ENCODE assay signal across 16 cellular contexts in the genomic region with DNA sequence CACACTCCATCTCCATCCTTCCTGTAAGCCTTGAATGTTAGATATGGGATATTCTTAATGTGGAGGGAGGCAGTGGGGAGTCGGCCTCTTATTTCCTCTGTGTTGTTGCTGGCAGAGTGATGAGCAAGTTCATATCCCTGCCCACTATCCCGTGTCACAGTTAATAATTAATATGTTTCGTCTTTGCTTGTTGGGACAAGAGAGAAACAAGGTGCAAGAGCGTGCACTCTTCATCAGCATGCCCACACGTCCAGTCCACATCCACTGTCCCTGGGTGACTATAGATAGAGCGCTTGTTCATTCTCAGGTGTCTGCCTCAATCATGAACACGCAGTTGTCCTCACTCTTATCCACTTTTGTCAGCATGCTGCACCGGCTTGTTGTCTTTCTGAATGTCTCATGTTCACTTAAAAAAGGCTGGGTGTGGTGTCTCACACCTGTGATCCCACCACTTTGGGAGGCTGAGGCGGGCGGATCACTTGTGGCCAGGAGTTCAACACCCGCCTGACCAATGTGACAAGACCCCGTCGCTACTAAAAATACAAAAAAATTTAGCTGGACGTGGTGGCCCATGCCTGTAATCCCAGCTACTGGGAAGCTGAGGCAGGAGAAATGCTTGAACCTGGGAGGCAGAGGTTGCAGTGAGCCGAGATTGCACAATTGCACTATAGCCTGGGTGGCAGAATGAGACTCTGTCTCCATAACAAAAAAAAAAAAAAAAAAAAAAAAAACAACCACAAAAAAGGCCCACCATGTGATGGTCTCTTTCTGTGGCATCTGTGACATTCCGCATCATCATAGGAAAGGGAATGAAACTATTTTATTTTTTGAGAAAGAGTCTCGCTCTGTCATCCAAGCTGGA. TPM values are rescaled to one million over a fixed set of nuclear protein-coding genes. Genes with fewer than 3 reads are reported as not detected.
A peak's percentile ranks its signal among the peaks of the same experiment; 100 is the strongest.
DNase-seq lines count a peak whose midpoint lies in the region; ATAC-seq, FAIRE-seq and TF ChIP-seq lines count a peak whose summit lies in the region.
"Had no signal": no experiment of that assay in that cellular context is flagged by ENCODE, and none has a peak within 500 bp of the region (broad histone marks: within the 10 kb centered on the region; RNA-seq: fewer than 3 reads in every experiment).

No MANE protein-coding gene starts in this region.

- intact Hi-C loops in K562 (cut with micrococcal nuclease), result no loop called here
- intact Hi-C loops in HepG2 (cut with micrococcal nuclease; ENCODE audit: unreplicated experiment), result loop anchor here (5.0 kb wide), 1 partner anchor 37 kb away; no protein-coding TSS in a partner anchor
- intact Hi-C loops in aorta (cut with DNase I), result no loop called here
- intact Hi-C loops in kidney (cut with DNase I), result no loop called here

- H3K9me3 ChIP-seq in K562 (replicated peaks; ENCODE audit: control insufficient read depth, insufficient read depth, low read depth, low read length) (no peaks in the 10 kb centered on the region), HepG2 (ENCODE audit: low read length) (no peaks in the 10 kb centered on the region), aorta (ENCODE audit: control insufficient read depth, low read length) (no peaks in the 10 kb centered on the region), kidney (ENCODE audit: control insufficient read depth in 1 of 2, low read length in 2 of 2) (no peaks in the 10 kb centered on the region)
- H3K9me3 ChIP-seq: BE2C had no signal

- POLR2A ChIA-PET in K562 (lab: Yijun Ruan, JAX), result no interaction called here
- POLR2A ChIA-PET in HepG2 (lab: Yijun Ruan, JAX), result interaction anchor here (0.7 to 0.8 kb wide), 2 partner anchors 18 to 1202 kb away, joined by 3 to 5 read pairs; no protein-coding TSS in a partner anchor

- TF ChIP-seq RAD21 in K562 (CRISPR knock-in tag; conservative IDR thresholded peaks at IDR 0.05 in 1 of 2, IDR thresholded peaks at IDR 0.05 in 1 of 2) (no peak), HepG2 (CRISPR knock-in tag; IDR thresholded peaks at IDR 0.05) (no peak)

- DNase-seq in ACHN, result peak; percentile 47
- no peak for DNase-seq in K562 (ENCODE audit: extremely low read depth in 1 of 4, low spot score in 3 of 4)
- peak; percentile 58 for DNase-seq in HepG2 (ENCODE audit: low spot score)
- DNase-seq in renal cortical epithelial cell (ENCODE audit: low read depth), result peak; percentile 51
- no peak for DNase-seq in aorta
- no peak for DNase-seq in kidney
- DNase-seq: BE2C; CD4-positive, alpha-beta memory T cell; DMS153; GF-D8 had no signal

- TF ChIP-seq CTCF in K562 (IDR thresholded peaks at IDR 0.05 in 2 of 3, conservative IDR thresholded peaks at IDR 0.05 in 1 of 3; ENCODE audit: insufficient read depth in 2 of 3, low read depth in 1 of 3, low read length in 3 of 3), result no peak
- TF ChIP-seq CTCF in HepG2 (CRISPR knock-in tag; IDR thresholded peaks at IDR 0.05), result no peak
- no peak for TF ChIP-seq CTCF in kidney (IDR thresholded peaks at IDR 0.05; ENCODE audit: borderline replicate concordance, extremely low read depth, insufficient read depth)

- in situ Hi-C loops in ACHN (cut with HindIII; ENCODE audit: low pct_ligation_motif_present, low pct_unique_long_range_greater_than_20kb, low sequenced_read_pairs) (no loop called here), K562 (cut with MboI) (no loop called here), HepG2 (cut with HindIII; ENCODE audit: extremely low pct_ligation_motif_present, low pct_unique_long_range_greater_than_20kb) (loop anchor here (5.0 kb wide), 1 partner anchor 62 kb away; no protein-coding TSS in a partner anchor)

- no TSS peak for BruUV-seq in K562 (replicated peaks; lab: Mats Ljungman, UMichigan)
- BruUV-seq in HepG2 (replicated peaks; lab: Mats Ljungman, UMichigan), result no TSS peak

- ATAC-seq in K562 (no peak), HepG2 (peak; percentile 64), HG02870 (IDR thresholded peaks at IDR 0.05; ENCODE audit: unreplicated experiment) (no peak), aorta (ENCODE audit: low FRiP score) (no peak)
- ATAC-seq: HCT116 had no signal

- H3K27ac ChIP-seq in K562 (ENCODE audit: extremely low read depth, low read depth, low read length), result no peak overlapping the region
- H3K27ac ChIP-seq in HepG2 (ENCODE audit: extremely low read length, insufficient read depth, low read length), result peak overlapping the region; percentile 41
- no peak overlapping the region for H3K27ac ChIP-seq in aorta (ENCODE audit: low read depth in 1 of 2, low read length in 2 of 2)
- no peak overlapping the region for H3K27ac ChIP-seq in kidney (ENCODE audit: low read depth in 2 of 2, low read length in 2 of 2)
- H3K27ac ChIP-seq: C4-2B, KMS-11 had no signal

- no peaks in the 10 kb centered on the region for H4K20me1 ChIP-seq in K562 (replicated peaks; ENCODE audit: control insufficient read depth, insufficient read depth, low read length)
- H4K20me1 ChIP-seq in HepG2 (ENCODE audit: insufficient read depth, low read length), result no peaks in the 10 kb centered on the region

- H3K36me3 ChIP-seq in K562 (ENCODE audit: control insufficient read depth, insufficient read depth, low read length) (no peaks in the 10 kb centered on the region), HepG2 (replicated peaks in 1 of 2; ENCODE audit: control insufficient read depth in 1 of 2, insufficient read depth in 2 of 2, low read length in 2 of 2) (no peaks in the 10 kb centered on the region; a peak in 2 of 5 replicates), aorta (ENCODE audit: control insufficient read depth in 1 of 2, insufficient read depth in 2 of 2, low read length in 1 of 2) (no peaks in the 10 kb centered on the region), kidney (ENCODE audit: control insufficient read depth in 1 of 2, insufficient read depth in 2 of 2, low read length in 2 of 2) (no peaks in the 10 kb centered on the region)
- H3K36me3 ChIP-seq: BE2C had no signal

- no peak overlapping the region for H3K4me3 ChIP-seq in K562
- H3K4me3 ChIP-seq in HepG2 (replicated peaks in 1 of 3; ENCODE audit: insufficient read depth in 1 of 3, low read depth in 2 of 3, low read length in 3 of 3), result no peak overlapping the region
- no peak overlapping the region for H3K4me3 ChIP-seq in aorta (ENCODE audit: low read length in 2 of 2)
- H3K4me3 ChIP-seq in kidney (ENCODE audit: low read length in 2 of 2), result no peak overlapping the region

- TF ChIP-seq POLR2A in K562 (conservative IDR thresholded peaks at IDR 0.05), result no peak
- TF ChIP-seq POLR2A in HepG2 (IDR thresholded peaks at IDR 0.05; ENCODE audit: insufficient read depth in 1 of 2, low read depth in 2 of 2, low read length in 2 of 2), result peak; percentile 34 to 53; a peak in 2 of 4 replicates

- WGBS in K562 (ENCODE audit: insufficient coverage, low coverage, missing lambda C conversion rate), result 69% methylated on average over 17 of the region's 17 CpGs
- WGBS in HepG2 (ENCODE audit: low lambda C conversion rate), result 61% methylated on average over 17 of the region's 17 CpGs
- 93 to 94% methylated on average over 17 of the region's 17 CpGs for WGBS in aorta, 2 donors

- H2AFZ ChIP-seq in K562 (ENCODE audit: low read depth, low read length) (no peak overlapping the region), HepG2 (ENCODE audit: low read length) (no peak overlapping the region)

- H3K79me2 ChIP-seq in K562 (ENCODE audit: control insufficient read depth, insufficient read depth, low read length) (no peaks in the 10 kb centered on the region), HepG2 (ENCODE audit: insufficient read depth, low read length) (no peaks in the 10 kb centered on the region)

- H3K27me3 ChIP-seq in K562 (ENCODE audit: control insufficient read depth in 2 of 2, insufficient read depth in 2 of 2, low read length in 2 of 2) (no peaks in the 10 kb centered on the region), HepG2 (ENCODE audit: control insufficient read depth in 1 of 2, insufficient read depth in 2 of 2, low read length in 2 of 2) (no peaks in the 10 kb centered on the region), aorta (ENCODE audit: control insufficient read depth in 1 of 2, insufficient read depth in 2 of 2, low read length in 1 of 2) (no peaks in the 10 kb centered on the region)
- H3K27me3 ChIP-seq: BE2C had no signal

- FAIRE-seq in K562 (lab: Jason Lieb, UNC) (no peak), HepG2 (lab: Jason Lieb, UNC) (no peak), kidney (lab: Jason Lieb, UNC) (no peak)
- FAIRE-seq: D721Med, H54 had no signal

- H3K4me2 ChIP-seq in K562 (ENCODE audit: insufficient read depth, low read length) (no peak overlapping the region), HepG2 (ENCODE audit: low read depth, low read length) (peak overlapping the region; percentile 48)
- H3K4me2 ChIP-seq: KMS-11 had no signal

- H3K4me1 ChIP-seq in K562 (replicated peaks in 1 of 2; ENCODE audit: control insufficient read depth in 2 of 2, insufficient read depth in 2 of 2, low read length in 2 of 2), result no peaks in the 10 kb centered on the region
- peaks cover 63% of the 10 kb centered on the region for H3K4me1 ChIP-seq in HepG2 (ENCODE audit: insufficient read depth, low read length)
- H3K4me1 ChIP-seq in aorta (ENCODE audit: control insufficient read depth in 1 of 2, insufficient read depth in 2 of 2, low read length in 2 of 2), result no peaks in the 10 kb centered on the region
- H3K4me1 ChIP-seq in kidney (ENCODE audit: control insufficient read depth in 1 of 2, insufficient read depth in 1 of 2, low read depth in 1 of 2, low read length in 2 of 2), result no peaks in the 10 kb centered on the region
- H3K4me1 ChIP-seq: BE2C had no signal

- H3K9ac ChIP-seq in K562 (ENCODE audit: insufficient read depth in 1 of 2, low read depth in 2 of 2, low read length in 2 of 2) (no peak overlapping the region), HepG2 (ENCODE audit: insufficient read depth, low read depth, low read length) (peak overlapping the region; percentile 6; the same call in 1 of the 2 replicates), kidney (ENCODE audit: low read length in 2 of 2) (no peak overlapping the region)
- H3K9ac ChIP-seq: KMS-11 had no signal

- H3K9me1 ChIP-seq in K562 (ENCODE audit: control insufficient read depth, insufficient read depth, low read length), result no peaks in the 10 kb centered on the region

- TF ChIP-seq EP300 in K562 (IDR thresholded peaks at IDR 0.05; ENCODE audit: low read length) (no peak), HepG2 (IDR thresholded peaks at IDR 0.05; ENCODE audit: low read depth in 2 of 2, low read length in 2 of 2) (no peak), HepG2 (CRISPR knock-in tag; IDR thresholded peaks at IDR 0.05; ENCODE audit: borderline replicate concordance) (no peak)

- CTCF ChIA-PET in K562 (lab: Yijun Ruan, JAX; ENCODE audit: low intra/inter-chr PET ratio) (no interaction called here), HepG2 (lab: Yijun Ruan, JAX; ENCODE audit: low intra/inter-chr PET ratio, low total read pairs) (no interaction called here)

RNA-seq across cellular contexts. Expression of a gene that starts 34.2 kb away (rescaled TPM):
- total RNA-seq in K562 (2011; cell fraction: chromatin; rRNA removed; ENCODE audit: low replicate concordance), result 0.37 TPM in 1 of 2 replicates, not detected in the other
- 0.50 and 0.53 TPM in 2 replicates for total RNA-seq in K562 (2011; cell fraction: nucleolus; rRNA removed)
- 0.29 and 0.46 TPM in 2 replicates for total RNA-seq in K562 (2011; cell fraction: nucleoplasm; rRNA removed)
- total RNA-seq in K562 (2014; rRNA removed) (0.08 TPM in 1 of 2 replicates, not detected in the other), K562 (2014; rRNA removed; fragmentation: Illumina TruSeq; extraction: Trizol) (not detected in 2 replicates), K562 (2015; rRNA removed; fragmentation: Illumina TruSeq; extraction: Trizol) (not detected in 2 replicates), K562 (2021) (0.04 TPM in 2 replicates), HepG2 (2016; rRNA removed; fragmentation: Illumina TruSeq; extraction: Trizol) (0.56 and 1.2 TPM in 2 replicates), renal cortical epithelial cell (4.7 and 6.3 TPM in 2 replicates), aorta (1 to 10 TPM; 1.7 to 5.3 TPM), kidney (1.9 TPM)
- polyA plus RNA-seq in K562 (2011; rRNA removed) (0.13 and 0.35 TPM in 2 replicates), K562 (2014; fragmentation: Illumina TruSeq; extraction: Trizol) (0.01 and 0.03 TPM in 2 replicates), K562 (2014; fragmentation: Nextera tagmentation; extraction: Ambion mirVana) (under 1 TPM in 1 of 2 experiments, not detected in 1; 0.01 TPM), K562 (2014; rRNA removed) (0.01 TPM in 2 replicates), HepG2 (2011; rRNA removed) (1.3 and 1.8 TPM in 2 replicates), aorta (under 1 TPM; 0.41 to 0.63 TPM), kidney (ENCODE audit: insufficient read depth, low read depth, low replicate concordance) (0.49 TPM)
- 0.35 and 0.51 TPM in 2 replicates for polyA plus RNA-seq in K562 (2011; cell fraction: cytosol; rRNA removed)
- 0.17 and 0.28 TPM in 2 replicates for polyA plus RNA-seq in K562 (2011; cell fraction: nucleus; rRNA removed)
- 0.21 TPM in 2 replicates for polyA plus RNA-seq in K562 (2012)
- polyA minus RNA-seq in K562 (2011; rRNA and poly(A)+ RNA removed), result 0.21 and 0.27 TPM in 2 replicates
- polyA minus RNA-seq in K562 (2011; cell fraction: cytosol; rRNA and poly(A)+ RNA removed), result 0.38 and 1.2 TPM in 2 replicates
- polyA minus RNA-seq in K562 (2011; cell fraction: nucleus; rRNA and poly(A)+ RNA removed), result 0.27 and 1.00 TPM in 2 replicates
- total RNA-seq in HepG2 (2016; cell fraction: cytosol; rRNA removed; fragmentation: Illumina TruSeq; extraction: Trizol; ENCODE audit: low read depth), result 0.18 and 0.20 TPM in 2 replicates
- 0.61 and 1.0 TPM in 2 replicates for total RNA-seq in HepG2 (2016; cell fraction: insoluble cytoplasmic fraction; rRNA removed; fragmentation: Illumina TruSeq; extraction: Trizol)
- 0.52 and 0.74 TPM in 2 replicates for total RNA-seq in HepG2 (2016; cell fraction: membrane; rRNA removed; fragmentation: Illumina TruSeq; extraction: Trizol)
- total RNA-seq in HepG2 (2016; cell fraction: nucleus; rRNA removed; fragmentation: Illumina TruSeq; extraction: Trizol), result 0.88 and 1.0 TPM in 2 replicates
- 1.5 and 1.9 TPM in 2 replicates for polyA plus RNA-seq in HepG2 (2011; cell fraction: cytosol; rRNA removed)
- polyA plus RNA-seq in HepG2 (2011; cell fraction: nucleus; rRNA removed), result 3.4 and 3.6 TPM in 2 replicates
- polyA plus RNA-seq in HepG2 (2012), result 2.0 and 2.2 TPM in 2 replicates
- polyA plus RNA-seq in HepG2 (2016; cell fraction: cytosol; fragmentation: Illumina TruSeq; extraction: Trizol; ENCODE audit: low read depth), result 0.11 TPM in 2 replicates
- 0.44 and 0.60 TPM in 2 replicates for polyA plus RNA-seq in HepG2 (2016; cell fraction: insoluble cytoplasmic fraction; fragmentation: Illumina TruSeq; extraction: Trizol; ENCODE audit: low read depth)
- polyA plus RNA-seq in HepG2 (2016; cell fraction: membrane; fragmentation: Illumina TruSeq; extraction: Trizol; ENCODE audit: low read depth), result 0.29 and 0.52 TPM in 2 replicates
- 0.61 and 0.77 TPM in 2 replicates for polyA plus RNA-seq in HepG2 (2016; cell fraction: nucleus; fragmentation: Illumina TruSeq; extraction: Trizol; ENCODE audit: insufficient read depth, low read depth)
- 0.14 and 3.0 TPM in 2 replicates for polyA minus RNA-seq in HepG2 (2011; rRNA and poly(A)+ RNA removed; ENCODE audit: low replicate concordance)
- 2.1 and 2.3 TPM in 2 replicates for polyA minus RNA-seq in HepG2 (2011; cell fraction: cytosol; rRNA and poly(A)+ RNA removed)
- polyA minus RNA-seq in HepG2 (2011; cell fraction: nucleus; rRNA and poly(A)+ RNA removed), result 4.5 and 4.8 TPM in 2 replicates
- total RNA-seq: CD4-positive, alpha-beta memory T cell had no signal
- polyA plus RNA-seq: CD4-positive, alpha-beta memory T cell had no signal

Comparison
In these comparisons a context has a peak if more than half of its experiments do, and no peak if none do; other contexts are left out.
1. DNase-seq: peak in ACHN (single experiment), HepG2 (single experiment) and renal cortical epithelial cell (single experiment); none in K562 (0 of 4), aorta (0 of 2) and kidney (single experiment).